Comparison of ENCODE assay signal across 12 cellular contexts in genomic region chr12:5043589-5044419, GRCh38. TPM values are rescaled to one million over a fixed set of nuclear protein-coding genes. Genes with fewer than 3 reads are reported as not detected.
A peak's percentile ranks its signal among the peaks of the same experiment; 100 is the strongest.
DNase-seq lines count a peak whose midpoint lies in the region; ATAC-seq and TF ChIP-seq lines count a peak whose summit lies in the region.
"Had no signal": no experiment of that assay in that cellular context is flagged by ENCODE, and none has a peak within 500 bp of the region (broad histone marks: within the 10 kb centered on the region; RNA-seq: fewer than 3 reads in every experiment).

Gene KCNA5 (plus strand): TSS chr12:5043879. CDS start chr12:5044148, 269 bp downstream.

- no peak within 1 kb of the TSS for H3K18ac ChIP-seq in H9 (ENCODE audit: insufficient read length, low read depth, low read length)

- H3K27ac ChIP-seq in H9 (ENCODE audit: insufficient read length, low read depth, low read length): no peak within 1 kb of the TSS
- no peak within 1 kb of the TSS for H3K27ac ChIP-seq in Peyer's patch

- H4K20me1 ChIP-seq in H9 (ENCODE audit: control insufficient read depth, insufficient read depth, insufficient read length): no peaks in the 10 kb centered on the region

- no peak within 1 kb of the TSS for H2BK20ac ChIP-seq in H9 (ENCODE audit: low read depth, low read length, poor library complexity, severe bottlenecking)

- no peak within 1 kb of the TSS for H2BK5ac ChIP-seq in H9 (ENCODE audit: insufficient read length, low read length)

- no peak within 1 kb of the TSS; a peak in 1 of 7 replicates for H3K27ac Mint-ChIP-seq in H9
- H3K27ac Mint-ChIP-seq in activated naive CD4-positive, alpha-beta T cell treated with anti-CD3 and anti-CD28 coated beads, Interleukin-2, amount 10 ng/mL, durations not matched to agents 7 days and 5 days: no peak within 1 kb of the TSS

- no peak within 1 kb of the TSS for H3T11ph ChIP-seq in H9 (ENCODE audit: low read length)

- no peak for ATAC-seq in GM18505 (IDR thresholded peaks at IDR 0.05; ENCODE audit: unreplicated experiment)
- ATAC-seq in HG02884 (IDR thresholded peaks at IDR 0.05; ENCODE audit: unreplicated experiment): no peak

- DNase-seq in H9 (peak; percentile 78), Peyer's patch (peak in 1 of 3 donors; percentile 30), hypothalamus (lab: John Stamatoyannopoulos, UW) (peak in 29 of 51 donors; percentile 13 to 79 (median 47)), retina (peak; percentile 77), SW 1271 (lab: John Stamatoyannopoulos, UW) (no peak)
- DNase-seq in activated naive CD4-positive, alpha-beta T cell treated with anti-CD3 and anti-CD28 coated beads, Interleukin-2, amount 10 ng/mL, durations not matched to agents 7 days and 5 days: no peak
- DNase-seq: activated CD4-positive, CD25-positive, alpha-beta regulatory T cell; activated naive CD4-positive, alpha-beta T cell treated with Interleukin-2 at 50 U/mL for 16 hours had no signal

- peak within 1 kb of the TSS in 3 of 4 donors; percentile 2 to 29 (median 19) for H3K4me3 ChIP-seq in Peyer's patch

- TF ChIP-seq CTCF in H9 (conservative IDR thresholded peaks at IDR 0.05) (no peak), Peyer's patch (IDR thresholded peaks at IDR 0.05) (no peak)

- H4K5ac ChIP-seq in H9 (ENCODE audit: insufficient read length, low read depth, low read length): no peak within 1 kb of the TSS

- H3K36me3 ChIP-seq in Peyer's patch: no peaks in the 10 kb centered on the region

- no peak within 1 kb of the TSS for H3K4ac ChIP-seq in H9 (ENCODE audit: low read depth, low read length)

- no peak for TF ChIP-seq POLR2A in Peyer's patch (IDR thresholded peaks at IDR 0.05)
- no peak for TF ChIP-seq POLR2A in GM18505 (IDR thresholded peaks at IDR 0.05; ENCODE audit: borderline replicate concordance, extremely low read depth, insufficient read depth, insufficient read length)

- H3K9me3 Mint-ChIP-seq in H9: peaks cover 7% of the 10 kb centered on the region in 2 experiments; a peak in 4 of 5 replicates
- H3K9me3 Mint-ChIP-seq in activated naive CD4-positive, alpha-beta T cell treated with anti-CD3 and anti-CD28 coated beads, Interleukin-2, amount 10 ng/mL, durations not matched to agents 7 days and 5 days: no peaks in the 10 kb centered on the region

- no peak within 1 kb of the TSS for H2BK15ac ChIP-seq in H9 (ENCODE audit: low read depth, low read length)

- CTCF ChIA-PET in activated naive CD4-positive, alpha-beta T cell treated with anti-CD3 and anti-CD28 coated beads, Interleukin-2, amount 10 ng/mL, durations not matched to agents 7 days and 5 days (lab: Charles Lee): interaction anchor here (1.6 kb wide), 1 partner anchor 22 kb away, joined by 5 read pairs; no protein-coding TSS in a partner anchor

- H3K79me2 ChIP-seq in H9 (ENCODE audit: insufficient read depth, low read length): no peaks in the 10 kb centered on the region

- H3K4me3 Mint-ChIP-seq in H9: peak within 1 kb of the TSS; percentile 54 to 77
- no peak within 1 kb of the TSS for H3K4me3 Mint-ChIP-seq in activated naive CD4-positive, alpha-beta T cell treated with anti-CD3 and anti-CD28 coated beads, Interleukin-2, amount 10 ng/mL, durations not matched to agents 7 days and 5 days

- H3K27me3 ChIP-seq in H9 (ENCODE audit: insufficient read depth, low read length): peaks cover 26% of the 10 kb centered on the region
- peaks cover 0 to 8% of the 10 kb centered on the region in 2 donors for H3K27me3 ChIP-seq in Peyer's patch

- H2BK12ac ChIP-seq in H9 (ENCODE audit: insufficient read length, low read depth, low read length): no peak within 1 kb of the TSS

- no peaks in the 10 kb centered on the region for H3K79me1 ChIP-seq in H9 (ENCODE audit: insufficient read depth, low read depth, low read length, poor library complexity, severe bottlenecking)

- H3K4me2 ChIP-seq in H9 (ENCODE audit: insufficient read depth, insufficient read length, low read length): peak within 1 kb of the TSS; percentile 51

- no peak within 1 kb of the TSS for H2AK5ac ChIP-seq in H9 (ENCODE audit: insufficient read length, low read length)

- H3K9ac ChIP-seq in H9 (ENCODE audit: extremely low read depth, insufficient read length, low read length): no peak within 1 kb of the TSS

- H3K27me3 Mint-ChIP-seq in H9 (ENCODE audit: low read depth): peaks cover 84% of the 10 kb centered on the region
- peaks cover 57% of the 10 kb centered on the region for H3K27me3 Mint-ChIP-seq in activated naive CD4-positive, alpha-beta T cell treated with anti-CD3 and anti-CD28 coated beads, Interleukin-2, amount 10 ng/mL, durations not matched to agents 7 days and 5 days

- no peaks in the 10 kb centered on the region for H3K9me3 ChIP-seq in H9 (ENCODE audit: control insufficient read depth, low read depth, low read length)
- H3K9me3 ChIP-seq in Peyer's patch: no peaks in the 10 kb centered on the region

- H2AFZ ChIP-seq in H9 (ENCODE audit: low read length): no peak within 1 kb of the TSS

- peaks cover 23 to 48% of the 10 kb centered on the region in 2 experiments for H3K4me1 Mint-ChIP-seq in H9
- no peaks in the 10 kb centered on the region for H3K4me1 Mint-ChIP-seq in activated naive CD4-positive, alpha-beta T cell treated with anti-CD3 and anti-CD28 coated beads, Interleukin-2, amount 10 ng/mL, durations not matched to agents 7 days and 5 days

- H3K56ac ChIP-seq in H9 (ENCODE audit: insufficient read length, low read depth, low read length): no peak within 1 kb of the TSS

- no peak within 1 kb of the TSS for H3K14ac ChIP-seq in H9 (ENCODE audit: insufficient read depth, low read length)

- H4K8ac ChIP-seq in H9 (replicated peaks; ENCODE audit: insufficient read length, low read depth, low read length): no peak within 1 kb of the TSS

- no peaks in the 10 kb centered on the region for H3K23me2 ChIP-seq in H9 (ENCODE audit: insufficient read length, low read depth, low read length, poor library complexity, severe bottlenecking)

- WGBS in H9 (ENCODE audit: extremely low coverage, insufficient read length, low lambda C conversion rate): no CpG with 5 or more reads among the region's 68 CpGs

- H3K4me1 ChIP-seq in H9 (ENCODE audit: insufficient read depth, low read length) (peaks cover 1% of the 10 kb centered on the region; the same call in 1 of the 2 replicates), Peyer's patch (peaks cover 0 to 4% (median 0%) of the 10 kb centered on the region in 4 donors)

- H3K23ac ChIP-seq in H9 (ENCODE audit: insufficient read length, low read depth, low read length): no peak within 1 kb of the TSS

- peaks cover 0 to 7% (median 6%) of the 10 kb centered on the region in 3 experiments; a peak in 4 of 7 replicates for H3K36me3 Mint-ChIP-seq in H9 (ENCODE audit: insufficient read depth in 1 of 3, low read depth in 3 of 3)
- no peaks in the 10 kb centered on the region for H3K36me3 Mint-ChIP-seq in activated naive CD4-positive, alpha-beta T cell treated with anti-CD3 and anti-CD28 coated beads, Interleukin-2, amount 10 ng/mL, durations not matched to agents 7 days and 5 days

- no peak within 1 kb of the TSS for H2BK120ac ChIP-seq in H9 (ENCODE audit: low read depth, low read length, poor library complexity, severe bottlenecking)

- H4K91ac ChIP-seq in H9 (ENCODE audit: insufficient read length, low read depth, low read length): no peak within 1 kb of the TSS

RNA-seq across cellular contexts. Expression of gene KCNA5, which starts in this region (rescaled TPM):
- total RNA-seq in H9 (2021) (0.09 and 0.22 TPM in 2 replicates), Peyer's patch (under 1 TPM in 1 of 4 donors, not detected in 3; 0.38 TPM)
- total RNA-seq: HT1080, OCI-LY7 had no signal

Comparison
In these comparisons a context has a peak if more than half of its experiments do, and no peak if none do; other contexts are left out.
1. Peak in DNase-seq and H3K4me2 ChIP-seq in H9; RNA of the gene not detected or under 1 TPM.
2. DNase-seq: peak in hypothalamus (29 of 51) and retina (single experiment); none in activated naive CD4-positive, alpha-beta T cell treated with anti-CD3 and anti-CD28 coated beads, Interleukin-2, amount 10 ng/mL, durations not matched to agents 7 days and 5 days (single experiment) and SW 1271 (0 of 2).